In genomic region chr13:28449826-28450773, GRCh38 we compare ENCODE assay signal across 17 cellular contexts. TPM values are rescaled to one million over a fixed set of nuclear protein-coding genes. Genes with fewer than 3 reads are reported as not detected.
A peak's percentile ranks its signal among the peaks of the same experiment; 100 is the strongest.
DNase-seq lines count a peak whose midpoint lies in the region; ATAC-seq and TF ChIP-seq lines count a peak whose summit lies in the region.
"Had no signal": no experiment of that assay in that cellular context is flagged by ENCODE, and none has a peak within 500 bp of the region (broad histone marks: within the 10 kb centered on the region; RNA-seq: fewer than 3 reads in every experiment).

No MANE protein-coding gene starts in this region.

- H3K4me1 Mint-ChIP-seq in activated naive CD8-positive, alpha-beta T cell treated with anti-CD3 and anti-CD28 coated beads for 36 hours = no peaks in the 10 kb centered on the region

- peaks cover 6% of the 10 kb centered on the region for H3K36me3 Mint-ChIP-seq in activated naive CD8-positive, alpha-beta T cell treated with anti-CD3 and anti-CD28 coated beads for 36 hours

- no peak for TF ChIP-seq CTCF in foreskin fibroblast (IDR thresholded peaks at IDR 0.05; ENCODE audit: low read depth, low read length)

- no peak overlapping the region for H3K27ac Mint-ChIP-seq in activated naive CD8-positive, alpha-beta T cell treated with anti-CD3 and anti-CD28 coated beads for 36 hours

- ATAC-seq in GM19468 (IDR thresholded peaks at IDR 0.05; ENCODE audit: extremely low read depth, unreplicated experiment) (peak; percentile 32), HG03432 (IDR thresholded peaks at IDR 0.05; ENCODE audit: unreplicated experiment) (peak; percentile 66), HG03280 (IDR thresholded peaks at IDR 0.05; ENCODE audit: unreplicated experiment) (no peak)
- ATAC-seq: A549 had no signal

- H3K4me3 ChIP-seq in foreskin fibroblast (ENCODE audit: low read depth in 1 of 2, low read length in 2 of 2) = no peak overlapping the region
- H3K4me3 ChIP-seq: A549, HAP-1, thoracic aorta had no signal

- H3K4me3 Mint-ChIP-seq in activated naive CD8-positive, alpha-beta T cell treated with anti-CD3 and anti-CD28 coated beads for 36 hours = no peak overlapping the region

- peaks cover 12% of the 10 kb centered on the region for H3K9me3 Mint-ChIP-seq in activated naive CD8-positive, alpha-beta T cell treated with anti-CD3 and anti-CD28 coated beads for 36 hours

- H3K27me3 Mint-ChIP-seq in activated naive CD8-positive, alpha-beta T cell treated with anti-CD3 and anti-CD28 coated beads for 36 hours = peaks cover 6% of the 10 kb centered on the region

- DNase-seq in A172 (ENCODE audit: low spot score) (peak; percentile 11), foreskin fibroblast (peak; percentile 39 to 58), COLO668 (lab: John Stamatoyannopoulos, UW; ENCODE audit: unreplicated experiment) (no peak)
- DNase-seq in activated naive CD8-positive, alpha-beta T cell treated with anti-CD3 and anti-CD28 coated beads for 36 hours = no peak
- no peak for DNase-seq in activated CD4-positive, alpha-beta T cell treated with anti-CD3 and anti-CD28 coated beads, Interleukin-2, amount 50 U/mL, for 1 hour
- DNase-seq: activated CD8-positive, alpha-beta memory T cell treated with anti-CD3 and anti-CD28 coated beads, Interleukin-2, amount 50 U/mL, for 4 hours; DND-41; head of caudate nucleus; NCI-H345; SHP77 had no signal

RNA-seq across cellular contexts. Expression of gene FLT1, which starts 44.8 kb away (rescaled TPM):
- total RNA-seq in A172 (2014; rRNA removed; shearing (Covaris generic)) = 5.5 and 7.5 TPM in 2 replicates
- 1 to 10 TPM; 2.5 to 3.3 TPM for total RNA-seq in activated naive CD8-positive, alpha-beta T cell treated with anti-CD3 and anti-CD28 coated beads for 36 hours
- total RNA-seq: MCF 10A had no signal

Comparison
In these comparisons a context has a peak if more than half of its experiments do, and no peak if none do; other contexts are left out.
1. DNase-seq: peak in A172 (single experiment) and foreskin fibroblast (2 of 2); none in COLO668 (single experiment), activated naive CD8-positive, alpha-beta T cell treated with anti-CD3 and anti-CD28 coated beads for 36 hours (single experiment) and activated CD4-positive, alpha-beta T cell treated with anti-CD3 and anti-CD28 coated beads, Interleukin-2, amount 50 U/mL, for 1 hour (single experiment).